24 cellular contexts compared by ENCODE assay signal in genomic region chr10:89438525-89438924, GRCh38.
"Had no signal": no experiment of that assay in that cellular context is flagged by ENCODE, and none has a peak within 500 bp of the region (broad histone marks: within the 10 kb centered on the region; RNA-seq: fewer than 3 reads in every experiment).

No MANE protein-coding gene starts in this region.

- ATAC-seq: esophagus mucosa; foreskin keratinocyte; heart right ventricle; left lobe of liver; naive thymus-derived CD4-positive, alpha-beta T cell; sciatic nerve; stimulated activated memory B cell treated with anti-CD40 and anti-IgM and Interleukin-4, amounts not matched to agents 10 μg/mL and 1 μg/mL and 100 μg/mL, for 72 hours; stimulated activated naive CD8-positive, alpha-beta T cell treated with anti-CD3 and anti-CD28 coated beads, Interleukin-15, Interleukin-2, amounts not matched to agents 100 U/mL and 50 U/mL, for 24 hours had no signal

- DNase-seq: colonic mucosa; effector CD8-positive, alpha-beta T cell; endodermal cell; foreskin keratinocyte; glutamatergic neuron; heart right ventricle; hippocampal formation; islet precursor cell; naive thymus-derived CD4-positive, alpha-beta T cell; stimulated activated CD4-positive, alpha-beta T cell treated with anti-CD3 and anti-CD28 coated beads, Interleukin-2, amount 100 ng/mL, for 24 hours; stimulated activated CD4-positive, alpha-beta T cell treated with anti-CD3 and anti-CD28 coated beads, Interleukin-4, amount 100 ng/mL, for 24 hours; stimulated activated naive CD8-positive, alpha-beta T cell treated with anti-CD3 and anti-CD28 coated beads, Interleukin-15, Interleukin-2, amounts not matched to agents 100 U/mL and 50 U/mL, for 24 hours; substantia nigra; testis; tibial artery; upper lobe of left lung had no signal

- H3K9me3 ChIP-seq: colonic mucosa, heart right ventricle, prostate gland, right atrium auricular region, testis, tibial artery, upper lobe of left lung had no signal

- H3K4me3 ChIP-seq: colonic mucosa, heart right ventricle, lung, neural progenitor cell, prostate gland, right atrium auricular region, testis, tibial artery, upper lobe of left lung had no signal

- H3K4me1 ChIP-seq: colonic mucosa, foreskin keratinocyte, neural progenitor cell, prostate gland, testis, tibial artery, upper lobe of left lung had no signal

- H3K36me3 ChIP-seq: colonic mucosa, heart right ventricle, neural progenitor cell, prostate gland, tibial artery, upper lobe of left lung had no signal
